In genomic region chr3:69628956-69629355, GRCh38 we compare ENCODE assay signal across 21 cellular contexts.
"Had no signal": no experiment of that assay in that cellular context is flagged by ENCODE, and none has a peak within 500 bp of the region (broad histone marks: within the 10 kb centered on the region; RNA-seq: fewer than 3 reads in every experiment).

No MANE protein-coding gene starts in this region.

- H3K36me3 Mint-ChIP-seq: memory B cell had no signal

- DNase-seq: activated CD4-positive, alpha-beta T cell treated with anti-CD3 and anti-CD28 coated beads, Interleukin-2, amount 50 U/mL, for 1 hour; activated T-cell treated with anti-CD3 and anti-CD28 coated beads, Interleukin-2, amount 50 U/mL, for 1 hour; aorta; brain microvascular endothelial cell; colonic mucosa; dorsolateral prefrontal cortex; head of caudate nucleus; islet precursor cell; left cardiac atrium; nephron progenitor cell; pancreas; right lobe of liver; stimulated activated CD4-positive, alpha-beta T cell treated with anti-CD3 and anti-CD28 coated beads, Interleukin-1b, Interleukin-23, amount 100 ng/mL, for 48 hours; transverse colon had no signal

- H3K27ac Mint-ChIP-seq: activated naive CD4-positive, alpha-beta T cell treated with anti-CD3 and anti-CD28 coated beads, Interleukin-2, amount 50 U/mL, for 72 hours; activated T-helper 17 cell treated with anti-CD3 and anti-CD28 coated beads, Interleukin-2, amount 50 U/mL, for 72 hours; memory B cell; nephron progenitor cell; stimulated activated naive CD8-positive, alpha-beta T cell treated with anti-CD3 and anti-CD28 coated beads, Interleukin-15, Interleukin-2, amounts not matched to agents 100 ng/mL and 50 ng/mL, for 24 hours had no signal

- ATAC-seq: activated CD4-positive, CD25-positive, alpha-beta regulatory T cell treated with anti-CD3 and anti-CD28 coated beads, Interleukin-2, amount 50 U/mL, for 24 hours; activated naive CD4-positive, alpha-beta T cell treated with anti-CD3 and anti-CD28 coated beads, Interleukin-2, amount 50 U/mL, for 72 hours; activated T-helper 17 cell treated with anti-CD3 and anti-CD28 coated beads, Interleukin-2, amount 50 U/mL, for 72 hours; gastroesophageal sphincter; left cardiac atrium; pancreas; right lobe of liver had no signal

- H3K4me1 Mint-ChIP-seq: activated T-helper 17 cell treated with anti-CD3 and anti-CD28 coated beads, Interleukin-2, amount 50 U/mL, for 72 hours; central memory CD8-positive, alpha-beta T cell; memory B cell; nephron progenitor cell had no signal

- H3K4me3 Mint-ChIP-seq: activated T-helper 17 cell treated with anti-CD3 and anti-CD28 coated beads, Interleukin-2, amount 50 U/mL, for 72 hours; central memory CD8-positive, alpha-beta T cell; memory B cell; nephron progenitor cell; stimulated activated naive CD8-positive, alpha-beta T cell treated with anti-CD3 and anti-CD28 coated beads, Interleukin-15, Interleukin-2, amounts not matched to agents 100 ng/mL and 50 ng/mL, for 24 hours had no signal

- H3K27me3 Mint-ChIP-seq: activated T-helper 17 cell treated with anti-CD3 and anti-CD28 coated beads, Interleukin-2, amount 50 U/mL, for 72 hours; central memory CD8-positive, alpha-beta T cell; memory B cell; stimulated activated naive CD8-positive, alpha-beta T cell treated with anti-CD3 and anti-CD28 coated beads, Interleukin-15, Interleukin-2, amounts not matched to agents 100 ng/mL and 50 ng/mL, for 24 hours had no signal
